ENCODE assay signal across 21 cellular contexts in the genomic region with DNA sequence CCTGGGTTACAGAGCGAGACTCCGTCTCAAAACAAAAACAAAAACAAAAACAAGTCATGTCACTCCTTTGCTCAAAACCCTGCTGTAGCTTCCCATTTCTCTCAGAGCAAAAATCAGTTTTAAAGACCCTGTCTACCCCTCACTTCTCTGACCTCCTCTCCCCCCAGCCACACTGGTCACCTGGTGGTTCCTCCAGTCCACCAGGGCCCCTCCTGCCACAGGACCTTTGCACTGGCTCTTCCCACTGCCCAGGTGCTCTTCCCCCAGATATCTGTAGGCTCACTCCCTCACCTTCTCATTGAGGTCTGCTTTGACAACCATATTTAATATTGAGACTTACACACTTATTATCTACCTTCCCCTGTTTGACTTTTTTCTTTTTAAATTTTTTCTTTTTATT. TPM values are rescaled to one million over a fixed set of nuclear protein-coding genes. Genes with fewer than 3 reads are reported as not detected.
DNase-seq lines count a peak whose midpoint lies in the region; ATAC-seq, FAIRE-seq and TF ChIP-seq lines count a peak whose summit lies in the region.
"Had no signal": no experiment of that assay in that cellular context is flagged by ENCODE, and none has a peak within 500 bp of the region (broad histone marks: within the 10 kb centered on the region; RNA-seq: fewer than 3 reads in every experiment).

No MANE protein-coding gene starts in this region.

- TF ChIP-seq POLR2A in K562 (conservative IDR thresholded peaks at IDR 0.05), result no peak

- H2AFZ ChIP-seq in K562 (ENCODE audit: low read depth, low read length), result no peak overlapping the region

- H3K9me3 ChIP-seq in K562 (replicated peaks; ENCODE audit: control insufficient read depth, insufficient read depth, low read depth, low read length), result no peaks in the 10 kb centered on the region
- H3K9me3 ChIP-seq: BLaER1 had no signal

- intact Hi-C loops in K562 (cut with micrococcal nuclease), result no loop called here

- H3K27ac Mint-ChIP-seq in activated naive CD8-positive, alpha-beta T cell, result peak overlapping the region; percentile 22
- H3K27ac Mint-ChIP-seq in activated naive CD8-positive, alpha-beta T cell treated with anti-CD3 and anti-CD28 coated beads, Interleukin-2, amount 50 U/mL, for 24 hours, result no peak overlapping the region
- peak overlapping the region; percentile 27 for H3K27ac Mint-ChIP-seq in nephron progenitor cell
- H3K27ac Mint-ChIP-seq: CD14-positive monocyte; CD4-positive, alpha-beta memory T cell; H9 had no signal

- no peak for DNase-seq in activated naive CD8-positive, alpha-beta T cell treated with anti-CD3 and anti-CD28 coated beads, Interleukin-2, amount 50 U/mL, for 24 hours
- no peak for DNase-seq in K562 (ENCODE audit: extremely low read depth in 1 of 4, low spot score in 3 of 4)
- no peak for DNase-seq in nephron progenitor cell
- DNase-seq in stimulated activated CD4-positive, alpha-beta T cell treated with anti-CD3 and anti-CD28 coated beads, Interleukin-4, amount 100 ng/mL, for 1 hour, result no peak
- DNase-seq in germinal center (ENCODE audit: low spot score), result no peak
- DNase-seq: 8988T; CD4-positive, alpha-beta memory T cell; DMS153; DMS79; GDM1; GOT3; H9 had no signal

- no TSS peak for BruUV-seq in K562 (replicated peaks; lab: Mats Ljungman, UMichigan)

- H3K79me2 ChIP-seq in K562 (ENCODE audit: control insufficient read depth, insufficient read depth, low read length), result peaks cover 14% of the 10 kb centered on the region

- peaks cover 6% of the 10 kb centered on the region for H3K4me1 Mint-ChIP-seq in activated naive CD8-positive, alpha-beta T cell (ENCODE audit: low read depth)
- peaks cover 6% of the 10 kb centered on the region for H3K4me1 Mint-ChIP-seq in activated naive CD8-positive, alpha-beta T cell treated with anti-CD3 and anti-CD28 coated beads, Interleukin-2, amount 50 U/mL, for 24 hours
- H3K4me1 Mint-ChIP-seq in nephron progenitor cell, result peaks cover 52% of the 10 kb centered on the region

- no peak overlapping the region for H3K4me3 Mint-ChIP-seq in activated naive CD8-positive, alpha-beta T cell
- no peak overlapping the region for H3K4me3 Mint-ChIP-seq in activated naive CD8-positive, alpha-beta T cell treated with anti-CD3 and anti-CD28 coated beads, Interleukin-2, amount 50 U/mL, for 24 hours
- no peak overlapping the region for H3K4me3 Mint-ChIP-seq in nephron progenitor cell
- H3K4me3 Mint-ChIP-seq: CD4-positive, alpha-beta memory T cell had no signal

- no peak for TF ChIP-seq RAD21 in K562 (CRISPR knock-in tag; conservative IDR thresholded peaks at IDR 0.05 in 1 of 2, IDR thresholded peaks at IDR 0.05 in 1 of 2)

- no peak overlapping the region for H3K9ac ChIP-seq in K562 (ENCODE audit: insufficient read depth in 1 of 2, low read depth in 2 of 2, low read length in 2 of 2)
- H3K9ac ChIP-seq: BLaER1 had no signal

- H3K36me3 ChIP-seq in K562 (ENCODE audit: control insufficient read depth, insufficient read depth, low read length), result no peaks in the 10 kb centered on the region
- H3K36me3 ChIP-seq: BLaER1 had no signal

- H3K4me1 ChIP-seq in K562 (replicated peaks in 1 of 2; ENCODE audit: control insufficient read depth in 2 of 2, insufficient read depth in 2 of 2, low read length in 2 of 2), result peaks cover 22 to 34% of the 10 kb centered on the region in 2 experiments; a peak in 4 of 5 replicates

- no peak for TF ChIP-seq CTCF in K562 (IDR thresholded peaks at IDR 0.05 in 2 of 3, conservative IDR thresholded peaks at IDR 0.05 in 1 of 3; ENCODE audit: insufficient read depth in 2 of 3, low read depth in 1 of 3, low read length in 3 of 3)
- TF ChIP-seq CTCF in nephron progenitor cell (IDR thresholded peaks at IDR 0.05), result no peak

- H3K9me3 Mint-ChIP-seq in activated naive CD8-positive, alpha-beta T cell (ENCODE audit: low read depth), result no peaks in the 10 kb centered on the region
- no peaks in the 10 kb centered on the region for H3K9me3 Mint-ChIP-seq in activated naive CD8-positive, alpha-beta T cell treated with anti-CD3 and anti-CD28 coated beads, Interleukin-2, amount 50 U/mL, for 24 hours
- no peaks in the 10 kb centered on the region for H3K9me3 Mint-ChIP-seq in nephron progenitor cell
- H3K9me3 Mint-ChIP-seq: H9 had no signal

- H3K27me3 Mint-ChIP-seq in activated naive CD8-positive, alpha-beta T cell, result peaks cover 5% of the 10 kb centered on the region
- peaks cover 28% of the 10 kb centered on the region for H3K27me3 Mint-ChIP-seq in activated naive CD8-positive, alpha-beta T cell treated with anti-CD3 and anti-CD28 coated beads, Interleukin-2, amount 50 U/mL, for 24 hours
- peaks cover 8% of the 10 kb centered on the region for H3K27me3 Mint-ChIP-seq in nephron progenitor cell (ENCODE audit: low read depth, poor library complexity)

- POLR2A ChIA-PET in K562 (lab: Yijun Ruan, JAX), result interaction anchor here (1.5 kb wide), 1 partner anchor 13 kb away, joined by 6 read pairs; no protein-coding TSS in a partner anchor

- no peak overlapping the region for H3K27ac ChIP-seq in K562 (ENCODE audit: extremely low read depth, low read depth, low read length)
- H3K27ac ChIP-seq: BLaER1 had no signal

- WGBS in K562 (ENCODE audit: insufficient coverage, low coverage, missing lambda C conversion rate), result 60% methylated on average over 2 of the region's 2 CpGs

- no peaks in the 10 kb centered on the region for H4K20me1 ChIP-seq in K562 (replicated peaks; ENCODE audit: control insufficient read depth, insufficient read depth, low read length)
- H4K20me1 ChIP-seq: BLaER1 had no signal

- no peak for ATAC-seq in activated naive CD8-positive, alpha-beta T cell treated with anti-CD3 and anti-CD28 coated beads, Interleukin-2, amount 50 U/mL, for 24 hours
- ATAC-seq in K562 (no peak), GM19395 (IDR thresholded peaks at IDR 0.05; ENCODE audit: unreplicated experiment) (no peak)

- no peaks in the 10 kb centered on the region for H3K36me3 Mint-ChIP-seq in activated naive CD8-positive, alpha-beta T cell
- no peaks in the 10 kb centered on the region for H3K36me3 Mint-ChIP-seq in activated naive CD8-positive, alpha-beta T cell treated with anti-CD3 and anti-CD28 coated beads, Interleukin-2, amount 50 U/mL, for 24 hours (ENCODE audit: low read depth)
- no peaks in the 10 kb centered on the region for H3K36me3 Mint-ChIP-seq in nephron progenitor cell (ENCODE audit: low read depth)
- H3K36me3 Mint-ChIP-seq: CD4-positive, alpha-beta memory T cell had no signal

- FAIRE-seq in K562 (lab: Jason Lieb, UNC), result no peak
- FAIRE-seq: GM12892, GM18507 had no signal

- H3K27me3 ChIP-seq in K562 (ENCODE audit: control insufficient read depth in 2 of 2, insufficient read depth in 2 of 2, low read length in 2 of 2), result peaks cover 21 to 27% of the 10 kb centered on the region in 2 experiments; a peak in 4 of 5 replicates

- TF ChIP-seq EP300 in K562 (IDR thresholded peaks at IDR 0.05; ENCODE audit: low read length), result no peak

- in situ Hi-C loops in K562 (cut with MboI), result no loop called here

- H3K4me2 ChIP-seq in K562 (ENCODE audit: insufficient read depth, low read length), result no peak overlapping the region
- H3K4me2 ChIP-seq: BLaER1 had no signal

- H3K4me3 ChIP-seq in K562, result no peak overlapping the region
- H3K4me3 ChIP-seq: BLaER1 had no signal

- no peaks in the 10 kb centered on the region for H3K9me1 ChIP-seq in K562 (ENCODE audit: control insufficient read depth, insufficient read depth, low read length)

- CTCF ChIA-PET in K562 (lab: Yijun Ruan, JAX; ENCODE audit: low intra/inter-chr PET ratio), result no interaction called here

RNA-seq across cellular contexts. Expression of gene TEAD3, which starts 4.9 kb away (rescaled TPM):
- 5.1 and 14.6 TPM in 2 replicates for total RNA-seq in K562 (2011; cell fraction: chromatin; rRNA removed; ENCODE audit: low replicate concordance)
- total RNA-seq in K562 (2011; cell fraction: nucleolus; rRNA removed), result 7.1 and 9.2 TPM in 2 replicates
- 7.1 and 8.4 TPM in 2 replicates for total RNA-seq in K562 (2011; cell fraction: nucleoplasm; rRNA removed)
- 4.9 and 5.8 TPM in 2 replicates for total RNA-seq in K562 (2014; rRNA removed)
- total RNA-seq in K562 (2014; rRNA removed; fragmentation: Illumina TruSeq; extraction: Trizol), result 2.4 and 3.1 TPM in 2 replicates
- total RNA-seq in K562 (2015; rRNA removed; fragmentation: Illumina TruSeq; extraction: Trizol), result 3.0 and 3.3 TPM in 2 replicates
- total RNA-seq in K562 (2021), result 12.6 and 13.2 TPM in 2 replicates
- polyA plus RNA-seq in K562 (2011; rRNA removed), result 3.3 and 7.0 TPM in 2 replicates
- 5.2 and 5.3 TPM in 2 replicates for polyA plus RNA-seq in K562 (2011; cell fraction: cytosol; rRNA removed)
- polyA plus RNA-seq in K562 (2011; cell fraction: nucleus; rRNA removed), result 13.9 and 18.4 TPM in 2 replicates
- polyA plus RNA-seq in K562 (2012), result 7.7 and 10.0 TPM in 2 replicates
- 11.1 and 13.6 TPM in 2 replicates for polyA plus RNA-seq in K562 (2014; fragmentation: Illumina TruSeq; extraction: Trizol)
- polyA plus RNA-seq in K562 (2014; fragmentation: Nextera tagmentation; extraction: Ambion mirVana), result under 1 TPM; 0.63 to 0.92 TPM
- 6.7 and 8.2 TPM in 2 replicates for polyA plus RNA-seq in K562 (2014; rRNA removed)
- polyA minus RNA-seq in K562 (2011; rRNA and poly(A)+ RNA removed), result 1.9 TPM in 2 replicates
- 1.7 and 4.2 TPM in 2 replicates for polyA minus RNA-seq in K562 (2011; cell fraction: cytosol; rRNA and poly(A)+ RNA removed)
- polyA minus RNA-seq in K562 (2011; cell fraction: nucleus; rRNA and poly(A)+ RNA removed), result 2.4 and 3.2 TPM in 2 replicates
- polyA plus RNA-seq: CD14-positive monocyte had no signal

RNA-seq across cellular contexts. Expression of gene TULP1, which starts 10.9 kb away (rescaled TPM):
- total RNA-seq in K562 (2011; cell fraction: chromatin; rRNA removed; ENCODE audit: low replicate concordance), result not detected in 2 replicates
- total RNA-seq in K562 (2011; cell fraction: nucleolus; rRNA removed), result not detected in 2 replicates
- not detected in 2 replicates for total RNA-seq in K562 (2011; cell fraction: nucleoplasm; rRNA removed)
- total RNA-seq in K562 (2014; rRNA removed) (0.16 TPM in 1 of 2 replicates, not detected in the other), K562 (2014; rRNA removed; fragmentation: Illumina TruSeq; extraction: Trizol) (not detected in 2 replicates), K562 (2015; rRNA removed; fragmentation: Illumina TruSeq; extraction: Trizol) (not detected in 2 replicates), K562 (2021) (0.09 TPM in 2 replicates)
- polyA plus RNA-seq in K562 (2011; rRNA removed) (0.05 TPM in 1 of 2 replicates, not detected in the other), K562 (2014; fragmentation: Illumina TruSeq; extraction: Trizol) (0.10 TPM in 1 of 2 replicates, not detected in the other), K562 (2014; fragmentation: Nextera tagmentation; extraction: Ambion mirVana) (under 1 TPM in 1 of 2 experiments, not detected in 1; 0.06 TPM), K562 (2014; rRNA removed) (0.17 TPM in 1 of 2 replicates, not detected in the other)
- polyA plus RNA-seq in K562 (2011; cell fraction: cytosol; rRNA removed), result 0.07 TPM in 1 of 2 replicates, not detected in the other
- 0.06 and 0.09 TPM in 2 replicates for polyA plus RNA-seq in K562 (2011; cell fraction: nucleus; rRNA removed)
- 0.06 and 0.17 TPM in 2 replicates for polyA plus RNA-seq in K562 (2012)
- polyA minus RNA-seq in K562 (2011; rRNA and poly(A)+ RNA removed), result not detected in 2 replicates
- polyA minus RNA-seq in K562 (2011; cell fraction: cytosol; rRNA and poly(A)+ RNA removed), result not detected in 2 replicates
- 0.11 TPM in 1 of 2 replicates, not detected in the other for polyA minus RNA-seq in K562 (2011; cell fraction: nucleus; rRNA and poly(A)+ RNA removed)
- total RNA-seq: A673; CD4-positive, alpha-beta memory T cell; Daoy; H9 had no signal
- polyA plus RNA-seq: AG04450; CD14-positive monocyte; CD4-positive, alpha-beta memory T cell had no signal

RNA-seq across cellular contexts. Expression of gene RPL10A, which starts 33.6 kb away (rescaled TPM):
- 362 and 601 TPM in 2 replicates for total RNA-seq in K562 (2011; cell fraction: chromatin; rRNA removed; ENCODE audit: low replicate concordance)
- total RNA-seq in K562 (2011; cell fraction: nucleolus; rRNA removed), result 935 and 968 TPM in 2 replicates
- total RNA-seq in K562 (2011; cell fraction: nucleoplasm; rRNA removed), result 800 and 1,320 TPM in 2 replicates
- total RNA-seq in K562 (2014; rRNA removed) (2,223 and 2,318 TPM in 2 replicates), K562 (2014; rRNA removed; fragmentation: Illumina TruSeq; extraction: Trizol) (1,978 and 2,020 TPM in 2 replicates), K562 (2015; rRNA removed; fragmentation: Illumina TruSeq; extraction: Trizol) (1,939 and 1,940 TPM in 2 replicates), K562 (2021) (1,856 and 1,978 TPM in 2 replicates)
- polyA plus RNA-seq in K562 (2011; rRNA removed) (3,124 and 3,130 TPM in 2 replicates), K562 (2014; fragmentation: Illumina TruSeq; extraction: Trizol) (2,585 and 3,193 TPM in 2 replicates), K562 (2014; fragmentation: Nextera tagmentation; extraction: Ambion mirVana) (1,000 to 10,000 TPM; 1,589 to 2,116 TPM), K562 (2014; rRNA removed) (2,844 and 3,237 TPM in 2 replicates)
- 2,866 and 3,308 TPM in 2 replicates for polyA plus RNA-seq in K562 (2011; cell fraction: cytosol; rRNA removed)
- polyA plus RNA-seq in K562 (2011; cell fraction: nucleus; rRNA removed), result 2,021 and 2,231 TPM in 2 replicates
- 2,102 and 3,298 TPM in 2 replicates for polyA plus RNA-seq in K562 (2012)
- polyA minus RNA-seq in K562 (2011; rRNA and poly(A)+ RNA removed), result 1,756 and 1,900 TPM in 2 replicates
- polyA minus RNA-seq in K562 (2011; cell fraction: cytosol; rRNA and poly(A)+ RNA removed), result 874 and 913 TPM in 2 replicates
- polyA minus RNA-seq in K562 (2011; cell fraction: nucleus; rRNA and poly(A)+ RNA removed), result 342 and 506 TPM in 2 replicates

RNA-seq across cellular contexts. Expression of gene FANCE, which starts 49.6 kb away (rescaled TPM):
- total RNA-seq in K562 (2011; cell fraction: chromatin; rRNA removed; ENCODE audit: low replicate concordance), result 16.1 and 26.5 TPM in 2 replicates
- total RNA-seq in K562 (2011; cell fraction: nucleolus; rRNA removed), result 19.5 and 21.1 TPM in 2 replicates
- 16.1 and 16.4 TPM in 2 replicates for total RNA-seq in K562 (2011; cell fraction: nucleoplasm; rRNA removed)
- total RNA-seq in K562 (2014; rRNA removed), result 26.7 and 30.2 TPM in 2 replicates
- total RNA-seq in K562 (2014; rRNA removed; fragmentation: Illumina TruSeq; extraction: Trizol), result 16.1 and 16.8 TPM in 2 replicates
- 14.5 and 14.8 TPM in 2 replicates for total RNA-seq in K562 (2015; rRNA removed; fragmentation: Illumina TruSeq; extraction: Trizol)
- 23.7 and 26.1 TPM in 2 replicates for total RNA-seq in K562 (2021)
- 17.0 and 20.4 TPM in 2 replicates for polyA plus RNA-seq in K562 (2011; rRNA removed)
- 19.3 and 22.3 TPM in 2 replicates for polyA plus RNA-seq in K562 (2011; cell fraction: cytosol; rRNA removed)
- polyA plus RNA-seq in K562 (2011; cell fraction: nucleus; rRNA removed), result 18.2 and 22.0 TPM in 2 replicates
- polyA plus RNA-seq in K562 (2012), result 13.1 and 18.0 TPM in 2 replicates
- polyA plus RNA-seq in K562 (2014; fragmentation: Illumina TruSeq; extraction: Trizol), result 17.3 and 18.3 TPM in 2 replicates
- polyA plus RNA-seq in K562 (2014; fragmentation: Nextera tagmentation; extraction: Ambion mirVana), result 1 to 10 TPM; 5.7 to 5.9 TPM
- polyA plus RNA-seq in K562 (2014; rRNA removed), result 17.2 and 20.4 TPM in 2 replicates
- polyA minus RNA-seq in K562 (2011; rRNA and poly(A)+ RNA removed), result 14.5 and 16.4 TPM in 2 replicates
- polyA minus RNA-seq in K562 (2011; cell fraction: cytosol; rRNA and poly(A)+ RNA removed), result 12.4 and 15.0 TPM in 2 replicates
- polyA minus RNA-seq in K562 (2011; cell fraction: nucleus; rRNA and poly(A)+ RNA removed), result 4.8 and 6.6 TPM in 2 replicates
